23 cellular contexts compared by ENCODE assay signal in genomic region chr3:174186339-174186984, GRCh38.
"Had no signal": no experiment of that assay in that cellular context is flagged by ENCODE, and none has a peak within 500 bp of the region (broad histone marks: within the 10 kb centered on the region; RNA-seq: fewer than 3 reads in every experiment).

No MANE protein-coding gene starts in this region.

- ATAC-seq: effector memory CD8-positive, alpha-beta T cell; gastrocnemius medialis; left cardiac atrium; left lung; naive thymus-derived CD4-positive, alpha-beta T cell; sciatic nerve; stimulated activated memory B cell treated with anti-CD40 and anti-IgM and Interleukin-4, amounts not matched to agents 10 μg/mL and 1 μg/mL and 100 μg/mL, for 72 hours; stimulated activated naive CD8-positive, alpha-beta T cell treated with anti-CD3 and anti-CD28 coated beads, Interleukin-15, Interleukin-2, amounts not matched to agents 100 U/mL and 50 U/mL, for 24 hours had no signal

- H3K4me3 Mint-ChIP-seq: effector memory CD8-positive, alpha-beta T cell; naive thymus-derived CD4-positive, alpha-beta T cell; nephron; stimulated activated memory B cell treated with anti-CD40 and anti-IgM and Interleukin-4, amounts not matched to agents 10 μg/mL and 1 μg/mL and 100 μg/mL, for 72 hours had no signal

- H3K36me3 ChIP-seq: gastrocnemius medialis, left lung, prostate gland, right atrium auricular region, tibial artery, upper lobe of left lung had no signal

- H3K27ac ChIP-seq: coronary artery, gastrocnemius medialis, left lung, prostate gland, right atrium auricular region, testis, tibial artery, upper lobe of left lung had no signal

- H3K36me3 Mint-ChIP-seq: naive thymus-derived CD4-positive, alpha-beta T cell; stimulated activated memory B cell treated with anti-CD40 and anti-IgM and Interleukin-4, amounts not matched to agents 10 μg/mL and 1 μg/mL and 100 μg/mL, for 72 hours had no signal

- FAIRE-seq: urothelium cell line had no signal

- H3K4me3 ChIP-seq: coronary artery, gastrocnemius medialis, left lung, prostate gland, right atrium auricular region, testis, tibial artery, upper lobe of left lung had no signal

- H3K9me3 ChIP-seq: gastrocnemius medialis, left lung, prostate gland, right atrium auricular region, testis, tibial artery, upper lobe of left lung had no signal

- DNase-seq: effector memory CD8-positive, alpha-beta T cell; gastrocnemius medialis; head of caudate nucleus; left cardiac atrium; left lung; mesendoderm; midbrain; naive thymus-derived CD4-positive, alpha-beta T cell; nucleus accumbens; stimulated activated CD4-positive, alpha-beta T cell treated with anti-CD3 and anti-CD28 coated beads, Interleukin-2, amount 100 ng/mL, for 24 hours; stimulated activated CD4-positive, alpha-beta T cell treated with anti-CD3 and anti-CD28 coated beads, Interleukin-4, amount 100 ng/mL, for 24 hours; stimulated activated naive CD8-positive, alpha-beta T cell treated with anti-CD3 and anti-CD28 coated beads, Interleukin-15, Interleukin-2, amounts not matched to agents 100 U/mL and 50 U/mL, for 24 hours; substantia nigra; testis; tibial artery; upper lobe of left lung had no signal

- H3K27me3 Mint-ChIP-seq: effector memory CD8-positive, alpha-beta T cell; stimulated activated memory B cell treated with anti-CD40 and anti-IgM and Interleukin-4, amounts not matched to agents 10 μg/mL and 1 μg/mL and 100 μg/mL, for 72 hours had no signal

- H3K4me1 Mint-ChIP-seq: nephron; stimulated activated memory B cell treated with anti-CD40 and anti-IgM and Interleukin-4, amounts not matched to agents 10 μg/mL and 1 μg/mL and 100 μg/mL, for 72 hours had no signal

- H3K4me1 ChIP-seq: gastrocnemius medialis, left lung, prostate gland, right atrium auricular region, testis, tibial artery, upper lobe of left lung had no signal

- H3K9me3 Mint-ChIP-seq: naive thymus-derived CD4-positive, alpha-beta T cell; nephron had no signal

- H3K27ac Mint-ChIP-seq: effector memory CD8-positive, alpha-beta T cell; naive thymus-derived CD4-positive, alpha-beta T cell; nephron; stimulated activated memory B cell treated with anti-CD40 and anti-IgM and Interleukin-4, amounts not matched to agents 10 μg/mL and 1 μg/mL and 100 μg/mL, for 72 hours had no signal

- H3K27me3 ChIP-seq: gastrocnemius medialis, left lung, right atrium auricular region, testis, tibial artery, upper lobe of left lung had no signal
